31 cellular contexts compared by ENCODE assay signal in the genomic region with DNA sequence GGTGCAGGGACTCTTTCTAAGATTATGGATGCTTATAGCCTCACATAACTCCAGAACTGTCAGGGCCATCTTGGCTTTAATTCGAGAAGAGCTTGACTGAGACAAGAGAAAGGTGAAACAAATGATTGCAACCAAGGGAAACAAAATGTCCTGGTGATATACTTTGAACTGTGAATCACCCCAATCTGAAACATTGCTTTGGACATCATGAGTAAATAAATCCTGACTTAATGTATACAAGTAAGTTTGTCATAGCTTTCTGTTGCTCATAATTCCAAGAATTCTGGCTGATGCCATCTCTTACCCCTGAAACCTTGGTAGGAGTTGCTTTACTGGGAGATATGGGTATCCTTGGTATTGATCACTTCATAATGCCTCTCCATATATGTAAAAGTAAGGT.
"Had no signal": no experiment of that assay in that cellular context is flagged by ENCODE, and none has a peak within 500 bp of the region (broad histone marks: within the 10 kb centered on the region; RNA-seq: fewer than 3 reads in every experiment).

No MANE protein-coding gene starts in this region.

- H3K4me3 ChIP-seq: adrenal gland, body of pancreas, cardiac muscle cell, colonic mucosa, dorsolateral prefrontal cortex, esophagus squamous epithelium, gastroesophageal sphincter, heart right ventricle had no signal

- H3K9me3 ChIP-seq: adrenal gland, body of pancreas, colonic mucosa, esophagus squamous epithelium, gastroesophageal sphincter had no signal

- ATAC-seq: activated naive CD8-positive, alpha-beta T cell treated with anti-CD3 and anti-CD28 coated beads, Interleukin-2, amount 50 U/mL, for 24 hours; activated T-cell treated with anti-CD3 and anti-CD28 coated beads, Interleukin-2, amount 50 U/mL, for 4 hours; body of pancreas; gastroesophageal sphincter; heart right ventricle had no signal

- H3K27ac Mint-ChIP-seq: activated CD4-positive, alpha-beta memory T cell treated with anti-CD3 and anti-CD28 coated beads, Interleukin-2, amount 10 ng/mL, durations not matched to agents 7 days and 5 days; activated CD4-positive, alpha-beta T cell treated with anti-CD3 and anti-CD28 coated beads, Interleukin-2, amount 10 ng/mL, durations not matched to agents 7 days and 5 days; activated naive CD4-positive, alpha-beta T cell treated with anti-CD3 and anti-CD28 coated beads for 36 hours; activated naive CD4-positive, alpha-beta T cell treated with anti-CD3 and anti-CD28 coated beads, Interleukin-2, amount 50 U/mL, for 24 hours; activated naive CD8-positive, alpha-beta T cell treated with anti-CD3 and anti-CD28 coated beads for 36 hours; activated naive CD8-positive, alpha-beta T cell treated with anti-CD3 and anti-CD28 coated beads, Interleukin-2, amount 50 U/mL, for 24 hours; activated T-helper 2 cell treated with anti-CD3 and anti-CD28 coated beads, Interferon-gamma antibody, Interleukin-2, Interleukin-4, amounts not matched to agents 10 μg/mL and 5 μg/mL and 100 μg/mL, durations not matched to agents 14 hours and 24 hours and 36 hours; dendritic cell treated with granulocyte-macrophage colony-stimulating factor and Interleukin-4, amounts not matched to agents 40 ng/mL and 50 ng/mL, for 4 days; endodermal cell had no signal

- H3K27ac ChIP-seq: adrenal gland, body of pancreas, cardiac muscle cell, colonic mucosa, dorsolateral prefrontal cortex, esophagus squamous epithelium, gastroesophageal sphincter, heart right ventricle had no signal

- H3K27me3 ChIP-seq: adrenal gland, body of pancreas, cardiac muscle cell, colonic mucosa, dorsolateral prefrontal cortex, esophagus squamous epithelium, gastroesophageal sphincter, heart right ventricle had no signal

- H3K27me3 Mint-ChIP-seq: activated CD4-positive, alpha-beta memory T cell treated with anti-CD3 and anti-CD28 coated beads, Interleukin-2, amount 10 ng/mL, durations not matched to agents 7 days and 5 days had no signal

- H3K36me3 Mint-ChIP-seq: activated naive CD4-positive, alpha-beta T cell treated with anti-CD3 and anti-CD28 coated beads, Interleukin-2, amount 50 U/mL, for 24 hours had no signal

- H3K4me1 ChIP-seq: adrenal gland, colonic mucosa had no signal

- H3K9me3 Mint-ChIP-seq: activated CD4-positive, alpha-beta memory T cell treated with anti-CD3 and anti-CD28 coated beads, Interleukin-2, amount 10 ng/mL, durations not matched to agents 7 days and 5 days; activated CD4-positive, alpha-beta T cell treated with anti-CD3 and anti-CD28 coated beads, Interleukin-2, amount 10 ng/mL, durations not matched to agents 7 days and 5 days; activated naive CD4-positive, alpha-beta T cell treated with anti-CD3 and anti-CD28 coated beads for 36 hours; activated naive CD4-positive, alpha-beta T cell treated with anti-CD3 and anti-CD28 coated beads, Interleukin-2, amount 50 U/mL, for 24 hours; activated naive CD8-positive, alpha-beta T cell treated with anti-CD3 and anti-CD28 coated beads for 36 hours; activated naive CD8-positive, alpha-beta T cell treated with anti-CD3 and anti-CD28 coated beads, Interleukin-2, amount 50 U/mL, for 24 hours; activated T-cell treated with anti-CD3 and anti-CD28 coated beads, Interleukin-2, amount 50 U/mL, for 4 hours; activated T-helper 2 cell treated with anti-CD3 and anti-CD28 coated beads, Interferon-gamma antibody, Interleukin-2, Interleukin-4, amounts not matched to agents 10 μg/mL and 5 μg/mL and 100 μg/mL, durations not matched to agents 14 hours and 24 hours and 36 hours; dendritic cell treated with granulocyte-macrophage colony-stimulating factor and Interleukin-4, amounts not matched to agents 40 ng/mL and 50 ng/mL, for 4 days; endodermal cell had no signal

- H3K4me3 Mint-ChIP-seq: activated CD4-positive, alpha-beta memory T cell treated with anti-CD3 and anti-CD28 coated beads, Interleukin-2, amount 10 ng/mL, durations not matched to agents 7 days and 5 days; activated CD4-positive, alpha-beta T cell treated with anti-CD3 and anti-CD28 coated beads, Interleukin-2, amount 10 ng/mL, durations not matched to agents 7 days and 5 days; activated naive CD4-positive, alpha-beta T cell treated with anti-CD3 and anti-CD28 coated beads for 36 hours; activated naive CD4-positive, alpha-beta T cell treated with anti-CD3 and anti-CD28 coated beads, Interleukin-2, amount 50 U/mL, for 24 hours; activated naive CD8-positive, alpha-beta T cell treated with anti-CD3 and anti-CD28 coated beads for 36 hours; activated naive CD8-positive, alpha-beta T cell treated with anti-CD3 and anti-CD28 coated beads, Interleukin-2, amount 50 U/mL, for 24 hours; activated T-cell treated with anti-CD3 and anti-CD28 coated beads, Interleukin-2, amount 50 U/mL, for 4 hours; dendritic cell treated with granulocyte-macrophage colony-stimulating factor and Interleukin-4, amounts not matched to agents 40 ng/mL and 50 ng/mL, for 4 days; endodermal cell had no signal

- H3K36me3 ChIP-seq: adrenal gland, cardiac muscle cell, colonic mucosa, esophagus squamous epithelium, gastroesophageal sphincter, heart right ventricle had no signal

- DNase-seq: activated CD4-positive, alpha-beta memory T cell treated with anti-CD3 and anti-CD28 coated beads, Interleukin-2, amount 10 ng/mL, durations not matched to agents 7 days and 5 days; activated CD4-positive, alpha-beta T cell treated with anti-CD3 and anti-CD28 coated beads for 1 hour; activated CD4-positive, alpha-beta T cell treated with anti-CD3 and anti-CD28 coated beads for 4 hours; activated CD4-positive, alpha-beta T cell treated with anti-CD3 and anti-CD28 coated beads, Interleukin-2, amount 10 ng/mL, durations not matched to agents 7 days and 5 days; activated CD4-positive, alpha-beta T cell treated with anti-CD3 and anti-CD28 coated beads, Interleukin-2, amount 50 U/mL, for 4 hours; activated CD8-positive, alpha-beta memory T cell treated with anti-CD3 and anti-CD28 coated beads, Interleukin-2, amount 50 U/mL, for 48 hours; activated effector memory CD4-positive, alpha-beta T cell treated with anti-CD3 and anti-CD28 coated beads, Interleukin-2, amount 50 U/mL, for 16 hours; activated naive CD4-positive, alpha-beta T cell treated with anti-CD3 and anti-CD28 coated beads for 36 hours; activated naive CD8-positive, alpha-beta T cell treated with anti-CD3 and anti-CD28 coated beads for 36 hours; activated naive CD8-positive, alpha-beta T cell treated with anti-CD3 and anti-CD28 coated beads, Interleukin-2, amount 50 U/mL, for 24 hours; activated T-cell treated with anti-CD3 and anti-CD28 coated beads for 4 hours; activated T-cell treated with anti-CD3 and anti-CD28 coated beads, Interleukin-2, amount 50 U/mL, for 4 hours; adrenal gland; amygdala; aorta; body of pancreas; central memory CD4-positive, alpha-beta T cell; cerebellar nuclear complex; colonic mucosa; dorsolateral prefrontal cortex; effector memory CD4-positive, alpha-beta T cell; endodermal cell; esophagus squamous epithelium; foreskin melanocyte; heart right ventricle; T-helper 2 cell had no signal
